ENCODE assay signal across 14 cellular contexts in genomic region chr13:97279913-97280312, GRCh38. TPM values are rescaled to one million over a fixed set of nuclear protein-coding genes. Genes with fewer than 3 reads are reported as not detected.
DNase-seq lines count a peak whose midpoint lies in the region; ATAC-seq and TF ChIP-seq lines count a peak whose summit lies in the region.
"Had no signal": no experiment of that assay in that cellular context is flagged by ENCODE, and none has a peak within 500 bp of the region (broad histone marks: within the 10 kb centered on the region; RNA-seq: fewer than 3 reads in every experiment).

No MANE protein-coding gene starts in this region.

- H3K9ac ChIP-seq in liver (ENCODE audit: low read depth in 1 of 2, low read length in 2 of 2) = peak overlapping the region in 1 of 2 donors; percentile 45

- no peaks in the 10 kb centered on the region for H3K27me3 Mint-ChIP-seq in chondrocyte (ENCODE audit: low read depth)
- no peaks in the 10 kb centered on the region for H3K27me3 Mint-ChIP-seq in activated naive CD4-positive, alpha-beta T cell treated with anti-CD3 and anti-CD28 coated beads for 36 hours (ENCODE audit: low read depth)
- H3K27me3 Mint-ChIP-seq: IgD-negative memory B cell had no signal

- no peaks in the 10 kb centered on the region for H3K9me3 Mint-ChIP-seq in chondrocyte (ENCODE audit: low read depth)
- H3K9me3 Mint-ChIP-seq in activated naive CD4-positive, alpha-beta T cell treated with anti-CD3 and anti-CD28 coated beads for 36 hours = no peaks in the 10 kb centered on the region

- TF ChIP-seq EP300 in transverse colon (IDR thresholded peaks at IDR 0.05; ENCODE audit: low read depth) = no peak

- H3K36me3 ChIP-seq in liver (ENCODE audit: control insufficient read depth in 4 of 4, insufficient read depth in 3 of 4, low read depth in 1 of 4, low read length in 3 of 4) (peaks cover 0 to 15% (median 5%) of the 10 kb centered on the region in 4 donors), transverse colon (peaks cover 0 to 7% (median 0%) of the 10 kb centered on the region in 4 donors)

- no peak for ATAC-seq in GM21529 (IDR thresholded peaks at IDR 0.05; ENCODE audit: unreplicated experiment)

- peaks cover 75% of the 10 kb centered on the region for H3K4me1 Mint-ChIP-seq in chondrocyte (ENCODE audit: low read depth)
- peaks cover 40% of the 10 kb centered on the region for H3K4me1 Mint-ChIP-seq in activated naive CD4-positive, alpha-beta T cell treated with anti-CD3 and anti-CD28 coated beads for 36 hours (ENCODE audit: low read depth)

- in situ Hi-C loops in transverse colon (cut with MboI; ENCODE audit: low pct_ligation_motif_present in 1 of 4, low pct_unique_long_range_greater_than_20kb in 1 of 4, low sequenced_read_pairs in 3 of 4) = loop anchor here in 1 of 4 donors (10.0 kb wide), 1 partner anchor 65 kb away; no protein-coding TSS in a partner anchor

- TF ChIP-seq CTCF in chondrocyte (IDR thresholded peaks at IDR 0.05) = no peak
- no peak for TF ChIP-seq CTCF in liver (IDR thresholded peaks at IDR 0.05; ENCODE audit: low read depth, low read length, missing input control)
- no peak for TF ChIP-seq CTCF in transverse colon (IDR thresholded peaks at IDR 0.05)

- H3K27me3 ChIP-seq in liver (ENCODE audit: control insufficient read depth in 4 of 4, insufficient read depth in 4 of 4, low read length in 3 of 4) (no peaks in the 10 kb centered on the region), transverse colon (no peaks in the 10 kb centered on the region)

- peak; percentile 24 for DNase-seq in LHCN-M2 (ENCODE audit: low read depth)
- DNase-seq in chondrocyte (ENCODE audit: low spot score) = no peak
- no peak for DNase-seq in transverse colon
- no peak for DNase-seq in NCI-H2227 (lab: John Stamatoyannopoulos, UW; ENCODE audit: unreplicated experiment)
- DNase-seq in activated naive CD4-positive, alpha-beta T cell treated with anti-CD3 and anti-CD28 coated beads for 36 hours = no peak
- DNase-seq in CD1c-positive myeloid dendritic cell (ENCODE audit: extremely low spot score) = no peak
- DNase-seq: activated CD8-positive, alpha-beta memory T cell treated with anti-CD3 and anti-CD28 coated beads, Interleukin-2, amount 50 U/mL, for 48 hours; aorta; NCI-H1930; RPMI8226 had no signal

- H3K27ac Mint-ChIP-seq in chondrocyte (ENCODE audit: unreplicated experiment) = peak overlapping the region; percentile 96
- no peak overlapping the region for H3K27ac Mint-ChIP-seq in activated naive CD4-positive, alpha-beta T cell treated with anti-CD3 and anti-CD28 coated beads for 36 hours
- H3K27ac Mint-ChIP-seq: IgD-negative memory B cell had no signal

- H3K27ac ChIP-seq in liver (ENCODE audit: low read depth in 1 of 2, low read length in 2 of 2) (peak overlapping the region in 1 of 2 donors; percentile 46), transverse colon (peak overlapping the region; percentile 64 to 79 (median 74))

- 33% methylated on average over 5 of the region's 5 CpGs for WGBS in liver
- 30 to 36% methylated on average over 5 of the region's 5 CpGs for WGBS in transverse colon (ENCODE audit: low coverage in 1 of 2), 2 donors

- H3K4me3 Mint-ChIP-seq in chondrocyte (ENCODE audit: unreplicated experiment) = no peak overlapping the region
- H3K4me3 Mint-ChIP-seq in activated naive CD4-positive, alpha-beta T cell treated with anti-CD3 and anti-CD28 coated beads for 36 hours = no peak overlapping the region

- no peak for TF ChIP-seq RAD21 in liver (IDR thresholded peaks at IDR 0.05)

- H3K4me3 ChIP-seq in liver (ENCODE audit: low read depth in 1 of 3, low read length in 3 of 3) = no peak overlapping the region
- H3K4me3 ChIP-seq in transverse colon = no peak overlapping the region
- H3K4me3 ChIP-seq: lung had no signal

- TF ChIP-seq POLR2A in transverse colon (IDR thresholded peaks at IDR 0.05) = no peak

- intact Hi-C loops in transverse colon (cut with DNase I; ENCODE audit: low total_unique reads) = loop anchor here (10.0 kb wide), 1 partner anchor 55 kb away; no protein-coding TSS in a partner anchor
- intact Hi-C loops in activated naive CD4-positive, alpha-beta T cell treated with anti-CD3 and anti-CD28 coated beads for 36 hours (cut with micrococcal nuclease) = no loop called here

- H3K36me3 Mint-ChIP-seq in chondrocyte (ENCODE audit: low read depth) = peaks cover 5% of the 10 kb centered on the region
- peaks cover 19% of the 10 kb centered on the region for H3K36me3 Mint-ChIP-seq in activated naive CD4-positive, alpha-beta T cell treated with anti-CD3 and anti-CD28 coated beads for 36 hours (ENCODE audit: low read depth)

- H3K4me1 ChIP-seq in liver (ENCODE audit: control insufficient read depth in 4 of 4, insufficient read depth in 4 of 4, low read length in 3 of 4) (peaks cover 4 to 75% (median 48%) of the 10 kb centered on the region in 4 donors), transverse colon (peaks cover 26 to 75% (median 43%) of the 10 kb centered on the region in 4 donors)

- H3K9me3 ChIP-seq in liver (ENCODE audit: control insufficient read depth in 4 of 4, low read length in 3 of 4) = no peaks in the 10 kb centered on the region
- H3K9me3 ChIP-seq in transverse colon = no peaks in the 10 kb centered on the region

- CTCF ChIA-PET in activated naive CD4-positive, alpha-beta T cell treated with anti-CD3 and anti-CD28 coated beads for 36 hours (lab: Charles Lee) = interaction anchor here (0.9 kb wide), 1 partner anchor 170 kb away, joined by 3 read pairs; no protein-coding TSS in a partner anchor

TF ChIP-seq in liver, 16 proteins besides CTCF, POLR2A, EP300 and RAD21:
- TF ChIP-seq TAF1 (conservative IDR thresholded peaks at IDR 0.05) = peak; percentile 54
- peak in 1 of 2 donors; percentile 35 for TF ChIP-seq JUND (IDR thresholded peaks at IDR 0.05)
- TF ChIP-seq, protein P1, sequence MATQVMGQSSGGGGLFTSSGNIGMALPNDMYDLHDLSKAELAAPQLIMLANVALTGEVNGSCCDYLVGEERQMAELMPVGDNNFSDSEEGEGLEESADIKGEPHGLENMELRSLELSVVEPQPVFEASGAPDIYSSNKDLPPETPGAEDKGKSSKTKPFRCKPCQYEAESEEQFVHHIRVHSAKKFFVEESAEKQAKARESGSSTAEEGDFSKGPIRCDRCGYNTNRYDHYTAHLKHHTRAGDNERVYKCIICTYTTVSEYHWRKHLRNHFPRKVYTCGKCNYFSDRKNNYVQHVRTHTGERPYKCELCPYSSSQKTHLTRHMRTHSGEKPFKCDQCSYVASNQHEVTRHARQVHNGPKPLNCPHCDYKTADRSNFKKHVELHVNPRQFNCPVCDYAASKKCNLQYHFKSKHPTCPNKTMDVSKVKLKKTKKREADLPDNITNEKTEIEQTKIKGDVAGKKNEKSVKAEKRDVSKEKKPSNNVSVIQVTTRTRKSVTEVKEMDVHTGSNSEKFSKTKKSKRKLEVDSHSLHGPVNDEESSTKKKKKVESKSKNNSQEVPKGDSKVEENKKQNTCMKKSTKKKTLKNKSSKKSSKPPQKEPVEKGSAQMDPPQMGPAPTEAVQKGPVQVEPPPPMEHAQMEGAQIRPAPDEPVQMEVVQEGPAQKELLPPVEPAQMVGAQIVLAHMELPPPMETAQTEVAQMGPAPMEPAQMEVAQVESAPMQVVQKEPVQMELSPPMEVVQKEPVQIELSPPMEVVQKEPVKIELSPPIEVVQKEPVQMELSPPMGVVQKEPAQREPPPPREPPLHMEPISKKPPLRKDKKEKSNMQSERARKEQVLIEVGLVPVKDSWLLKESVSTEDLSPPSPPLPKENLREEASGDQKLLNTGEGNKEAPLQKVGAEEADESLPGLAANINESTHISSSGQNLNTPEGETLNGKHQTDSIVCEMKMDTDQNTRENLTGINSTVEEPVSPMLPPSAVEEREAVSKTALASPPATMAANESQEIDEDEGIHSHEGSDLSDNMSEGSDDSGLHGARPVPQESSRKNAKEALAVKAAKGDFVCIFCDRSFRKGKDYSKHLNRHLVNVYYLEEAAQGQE (IDR thresholded peaks at IDR 0.05) = peak; percentile 30
- TF ChIP-seq FOXA2 (IDR thresholded peaks at IDR 0.05) = no peak
- peak; percentile 39 for TF ChIP-seq YY1 (IDR thresholded peaks at IDR 0.05)
- peak; percentile 100 for TF ChIP-seq MAX (IDR thresholded peaks at IDR 0.05)
- TF ChIP-seq HNF4A (conservative IDR thresholded peaks at IDR 0.05) = peak in 1 of 2 donors; percentile 18
- no peak for TF ChIP-seq EGR1 (IDR thresholded peaks at IDR 0.05; ENCODE audit: low read depth in 2 of 2)
- TF ChIP-seq HNF4G (IDR thresholded peaks at IDR 0.05) = no peak
- TF ChIP-seq SP1 (IDR thresholded peaks at IDR 0.05) = peak; percentile 13
TF ChIP-seq in liver: peak in this region for 7.

RNA-seq across cellular contexts. Expression of gene MBNL2, which starts 57.8 kb away (rescaled TPM):
- total RNA-seq in LHCN-M2 (2014; rRNA removed) = 17.7 and 24.4 TPM in 2 replicates
- polyA plus RNA-seq in LHCN-M2 (2012) = 5.0 TPM
- 40.1 to 65.1 TPM (median 41.3 TPM) in 3 replicates for total RNA-seq in chondrocyte
- total RNA-seq in liver = 10 to 100 TPM; 16.0 to 49.6 TPM
- 10 to 100 TPM; 32.5 to 41.0 TPM for polyA plus RNA-seq in liver
- total RNA-seq in transverse colon = 10 to 100 TPM; 26.9 to 53.7 (median 46.1) TPM
- total RNA-seq in activated naive CD4-positive, alpha-beta T cell treated with anti-CD3 and anti-CD28 coated beads for 36 hours = 10 to 100 TPM; 16.8 to 18.8 TPM
